18 cellular contexts compared by ENCODE assay signal in the genomic region with DNA sequence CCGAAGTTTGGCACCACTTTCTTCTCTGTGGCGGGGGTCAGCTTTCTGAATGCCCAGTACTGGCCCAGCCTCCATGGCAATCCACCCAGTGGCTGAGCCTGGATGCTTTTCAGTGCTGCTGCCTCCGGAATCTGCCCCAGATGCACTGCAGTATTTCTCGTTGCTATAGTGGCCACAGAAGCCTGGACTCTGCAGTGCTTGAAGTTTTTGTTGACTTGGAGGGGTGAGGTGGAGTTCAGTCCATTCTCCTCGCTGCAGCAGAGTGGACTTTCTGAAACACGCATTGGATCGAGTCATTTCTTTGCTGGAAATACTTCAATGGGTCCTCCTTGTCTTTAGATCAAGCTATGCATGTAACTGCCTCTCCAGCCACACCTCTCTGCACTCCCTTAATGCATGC. TPM values are rescaled to one million over a fixed set of nuclear protein-coding genes. Genes with fewer than 3 reads are reported as not detected.
"Had no signal": no experiment of that assay in that cellular context is flagged by ENCODE, and none has a peak within 500 bp of the region (broad histone marks: within the 10 kb centered on the region; RNA-seq: fewer than 3 reads in every experiment).

No MANE protein-coding gene starts in this region.

RNA-seq across cellular contexts. Expression of a gene that starts 16.8 kb away (rescaled TPM):
- total RNA-seq: naive thymus-derived CD4-positive, alpha-beta T cell; neural crest cell; omental fat pad; osteocyte; pancreas; progenitor cell of endocrine pancreas; psoas muscle; renal cortical epithelial cell; right cardiac atrium; sciatic nerve; smooth muscle cell; spleen; suprapubic skin; transverse colon; upper lobe of left lung; ureter; vagina had no signal
- polyA plus RNA-seq: pancreas, psoas muscle, right cardiac atrium, smooth muscle cell, spleen, thymus had no signal
